Comparison of ENCODE assay signal across 11 cellular contexts in genomic region chr15:67043939-67044771, GRCh38. TPM values are rescaled to one million over a fixed set of nuclear protein-coding genes. Genes with fewer than 3 reads are reported as not detected.
A peak's percentile ranks its signal among the peaks of the same experiment; 100 is the strongest.
DNase-seq lines count a peak whose midpoint lies in the region; ATAC-seq, FAIRE-seq and TF ChIP-seq lines count a peak whose summit lies in the region.
"Had no signal": no experiment of that assay in that cellular context is flagged by ENCODE, and none has a peak within 500 bp of the region (broad histone marks: within the 10 kb centered on the region; RNA-seq: fewer than 3 reads in every experiment).

No MANE protein-coding gene starts in this region.

- no peak overlapping the region for H3K4me3 ChIP-seq in small intestine (ENCODE audit: low read depth in 1 of 2, low read length in 2 of 2)
- H3K4me3 ChIP-seq in colonic mucosa: no peak overlapping the region

- ATAC-seq in HG02759 (IDR thresholded peaks at IDR 0.05; ENCODE audit: unreplicated experiment): no peak

- DNase-seq in HCEC 1CT (peak; percentile 88), amniotic epithelial cell (ENCODE audit: low read depth) (peak; percentile 96), glomerular visceral epithelial cell (ENCODE audit: extremely low spot score) (peak; percentile 92), small intestine (no peak), colonic mucosa (no peak), NCI-H187 (lab: John Stamatoyannopoulos, UW) (no peak), mucosa of gallbladder (ENCODE audit: low spot score) (no peak)
- DNase-seq: GOT3, hypothalamus, MV-4-11 had no signal

- H3K9ac ChIP-seq in colonic mucosa (ENCODE audit: low read depth in 2 of 2, low read length in 2 of 2): no peak overlapping the region

- H3K4me1 ChIP-seq in small intestine (ENCODE audit: control insufficient read depth in 2 of 2, insufficient read depth in 1 of 2, low read depth in 1 of 2, low read length in 1 of 2) (peaks cover 0 to 2% of the 10 kb centered on the region in 2 donors), colonic mucosa (peaks cover 4% of the 10 kb centered on the region)

- H3K9me3 ChIP-seq in small intestine (ENCODE audit: control insufficient read depth, low read depth): no peaks in the 10 kb centered on the region
- no peaks in the 10 kb centered on the region for H3K9me3 ChIP-seq in colonic mucosa

- peak overlapping the region; percentile 57 to 68 for H3K27ac ChIP-seq in small intestine (ENCODE audit: low read depth in 1 of 2, low read length in 1 of 2)
- no peak overlapping the region for H3K27ac ChIP-seq in colonic mucosa

- WGBS in small intestine, 3 donors: 74 to 86% (median 82%) methylated on average over 11 to 13 of the region's 13 CpGs

- H3K36me3 ChIP-seq in small intestine (ENCODE audit: control insufficient read depth in 2 of 2, insufficient read depth in 2 of 2, low read length in 2 of 2) (no peaks in the 10 kb centered on the region), colonic mucosa (no peaks in the 10 kb centered on the region)

- no peaks in the 10 kb centered on the region for H3K27me3 ChIP-seq in small intestine (ENCODE audit: control insufficient read depth in 2 of 2, insufficient read depth in 2 of 2, low read length in 2 of 2)
- no peaks in the 10 kb centered on the region for H3K27me3 ChIP-seq in colonic mucosa

- no peak for TF ChIP-seq CTCF in colonic mucosa (IDR thresholded peaks at IDR 0.05)

- intact Hi-C loops in colonic mucosa (cut with DNase I): no loop called here

- FAIRE-seq in small intestine (lab: Jason Lieb, UNC): no peak

RNA-seq across cellular contexts. Expression of gene SMAD3, which starts 21.2 kb away (rescaled TPM):
- 10 to 100 TPM; 11.6 to 17.0 (median 12.1) TPM for polyA plus RNA-seq in small intestine
- total RNA-seq in colonic mucosa (10 to 100 TPM; 38.6 to 62.1 TPM), mucosa of gallbladder (59.0 TPM)

Comparison
In these comparisons a context has a peak if more than half of its experiments do, and no peak if none do; other contexts are left out.
1. DNase-seq: peak in HCEC 1CT (single experiment), amniotic epithelial cell (single experiment) and glomerular visceral epithelial cell (single experiment); none in small intestine (single experiment), colonic mucosa (single experiment), NCI-H187 (0 of 2) and mucosa of gallbladder (single experiment).